ENCODE assay signal across 24 cellular contexts in genomic region chr2:40310303-40310702, GRCh38.
"Had no signal": no experiment of that assay in that cellular context is flagged by ENCODE, and none has a peak within 500 bp of the region (broad histone marks: within the 10 kb centered on the region; RNA-seq: fewer than 3 reads in every experiment).

No MANE protein-coding gene starts in this region.

- H3K36me3 Mint-ChIP-seq: immature natural killer cell, naive B cell had no signal

- H3K4me3 Mint-ChIP-seq: immature natural killer cell, mesothelial cell of epicardium, naive B cell had no signal

- H3K27me3 ChIP-seq: dorsolateral prefrontal cortex, esophagus muscularis mucosa, gastrocnemius medialis, hepatocyte, left lung had no signal

- H3K27ac Mint-ChIP-seq: immature natural killer cell, mesothelial cell of epicardium, naive B cell had no signal

- DNase-seq: dermis blood vessel endothelial cell; dorsolateral prefrontal cortex; effector CD4-positive, alpha-beta T cell; effector memory CD4-positive, alpha-beta T cell; foreskin melanocyte; gastrocnemius medialis; glutamatergic neuron; head of caudate nucleus; hypothalamus; immature natural killer cell; islet precursor cell; kidney; kidney glomerular epithelial cell; left lung; lower lobe of right lung; mesenchymal stem cell; mucosa of descending colon; naive B cell had no signal

- ATAC-seq: gastrocnemius medialis, left lung, lower lobe of right lung, mucosa of descending colon had no signal

- H3K4me1 ChIP-seq: gastrocnemius medialis, left lung, lower lobe of right lung had no signal

- FAIRE-seq: colon, endothelial cell of umbilical vein, kidney had no signal

- H3K36me3 ChIP-seq: esophagus muscularis mucosa, gastrocnemius medialis, left lung, lower lobe of right lung had no signal

- H3K4me3 ChIP-seq: coronary artery, dorsolateral prefrontal cortex, esophagus muscularis mucosa, gastrocnemius medialis, hepatocyte, left lung, lower lobe of right lung, mucosa of descending colon had no signal

- H3K4me1 Mint-ChIP-seq: immature natural killer cell, naive B cell had no signal

- H3K27ac ChIP-seq: coronary artery, dorsolateral prefrontal cortex, esophagus muscularis mucosa, gastrocnemius medialis, hepatocyte, left lung, lower lobe of right lung had no signal

- H3K27me3 Mint-ChIP-seq: naive B cell had no signal
